ENCODE assay signal across 9 cellular contexts in genomic region chr5:71887680-71888079, GRCh38.
DNase-seq lines count a peak whose midpoint lies in the region; FAIRE-seq and TF ChIP-seq lines count a peak whose summit lies in the region.
"Had no signal": no experiment of that assay in that cellular context is flagged by ENCODE, and none has a peak within 500 bp of the region (broad histone marks: within the 10 kb centered on the region; RNA-seq: fewer than 3 reads in every experiment).

No MANE protein-coding gene starts in this region.

- H3K9ac ChIP-seq in KMS-11 = no peak overlapping the region

- DNase-seq in A673 (ENCODE audit: low spot score) (peak; percentile 74), H7 (peak; percentile 64), hepatocyte (ENCODE audit: low spot score) (peak; percentile 53), ecto neural progenitor cell (ENCODE audit: low spot score) (no peak), sigmoid colon (no peak)

- H4K20me1 ChIP-seq in KMS-11 (ENCODE audit: insufficient read depth) = no peaks in the 10 kb centered on the region
- no peaks in the 10 kb centered on the region for H4K20me1 ChIP-seq in hepatocyte (ENCODE audit: insufficient read depth, poor library complexity, severe bottlenecking)

- POLR2A ChIA-PET in A673 (lab: Charles Lee; ENCODE audit: low non-redundant PET) = no interaction called here

- H3K4me3 ChIP-seq in A673 (ENCODE audit: low read depth, low read length, poor library complexity, severe bottlenecking) (no peak overlapping the region), H7 (ENCODE audit: insufficient read depth, low read depth, low read length) (no peak overlapping the region), KMS-11 (IDR thresholded peaks at IDR 0.05; ENCODE audit: insufficient read depth, low read depth, low read length) (no peak overlapping the region), hepatocyte (no peak overlapping the region), sigmoid colon (no peak overlapping the region)
- H3K4me3 ChIP-seq: skin epidermis had no signal

- H3K4me1 ChIP-seq in A673 (ENCODE audit: insufficient read depth, low read length, poor library complexity, severe bottlenecking) = no peaks in the 10 kb centered on the region
- H3K4me1 ChIP-seq in KMS-11 (ENCODE audit: low read depth, poor library complexity, severe bottlenecking) = peaks cover 6% of the 10 kb centered on the region
- peaks cover 15% of the 10 kb centered on the region for H3K4me1 ChIP-seq in hepatocyte (ENCODE audit: insufficient read depth)
- H3K4me1 ChIP-seq in sigmoid colon = peaks cover 0 to 34% (median 26%) of the 10 kb centered on the region in 4 donors

- no peaks in the 10 kb centered on the region for H3K9me2 ChIP-seq in hepatocyte (replicated peaks; ENCODE audit: insufficient read depth)

- H3K36me3 ChIP-seq in A673 (ENCODE audit: insufficient read depth, low read length, poor library complexity, severe bottlenecking) = no peaks in the 10 kb centered on the region
- no peaks in the 10 kb centered on the region for H3K36me3 ChIP-seq in H7 (replicated peaks; ENCODE audit: control insufficient read depth, insufficient read depth, low read length)
- no peaks in the 10 kb centered on the region for H3K36me3 ChIP-seq in KMS-11 (ENCODE audit: insufficient read depth)
- H3K36me3 ChIP-seq in hepatocyte (replicated peaks; ENCODE audit: insufficient read depth, low read depth) = no peaks in the 10 kb centered on the region
- H3K36me3 ChIP-seq in sigmoid colon = no peaks in the 10 kb centered on the region

- H3K27me3 ChIP-seq in A673 (replicated peaks; ENCODE audit: insufficient read depth, low read depth, low read length, poor library complexity) (peaks cover 5% of the 10 kb centered on the region), H7 (ENCODE audit: control insufficient read depth, insufficient read depth, low read length) (no peaks in the 10 kb centered on the region), KMS-11 (ENCODE audit: insufficient read depth, low read depth) (no peaks in the 10 kb centered on the region), hepatocyte (no peaks in the 10 kb centered on the region), sigmoid colon (no peaks in the 10 kb centered on the region)

- H3K4me2 ChIP-seq in KMS-11 = peak overlapping the region; percentile 74
- H3K4me2 ChIP-seq in hepatocyte = no peak overlapping the region

- TF ChIP-seq CTCF in A673 (conservative IDR thresholded peaks at IDR 0.05; ENCODE audit: low read depth, low read length) = no peak
- no peak for TF ChIP-seq CTCF in KMS-11 (conservative IDR thresholded peaks at IDR 0.05; ENCODE audit: low read depth, low read length)
- no peak for TF ChIP-seq CTCF in hepatocyte (IDR thresholded peaks at IDR 0.05; ENCODE audit: poor library complexity)
- no peak for TF ChIP-seq CTCF in sigmoid colon (IDR thresholded peaks at IDR 0.05)

- H3K27ac ChIP-seq in A673 (ENCODE audit: low read depth, low read length, poor library complexity, severe bottlenecking) (no peak overlapping the region), KMS-11 (no peak overlapping the region), hepatocyte (no peak overlapping the region), sigmoid colon (peak overlapping the region in 2 of 4 donors; percentile 14 to 36)

- peak overlapping the region; percentile 76 for H2AFZ ChIP-seq in KMS-11 (ENCODE audit: low read depth)
- peak overlapping the region; percentile 25 for H2AFZ ChIP-seq in hepatocyte

- FAIRE-seq in G401.6 (lab: Jason Lieb, UNC) (peak; percentile 91), TTC549 (lab: Jason Lieb, UNC) (peak; percentile 96)

- no TSS peak for BruUV-seq in A673 (replicated peaks; lab: Mats Ljungman, UMichigan)

- no peak for TF ChIP-seq EP300 in sigmoid colon (IDR thresholded peaks at IDR 0.05)

- intact Hi-C loops in A673 (cut with micrococcal nuclease; ENCODE audit: unreplicated experiment) (no loop called here), sigmoid colon (cut with DNase I) (no loop called here)

- no peak for TF ChIP-seq POLR2A in sigmoid colon (IDR thresholded peaks at IDR 0.05)

- H3K79me2 ChIP-seq in KMS-11 (ENCODE audit: insufficient read depth, low read depth) (no peaks in the 10 kb centered on the region), hepatocyte (no peaks in the 10 kb centered on the region)

- H3K9me3 ChIP-seq in A673 (ENCODE audit: low read depth, low read length, poor library complexity, severe bottlenecking) (no peaks in the 10 kb centered on the region), hepatocyte (ENCODE audit: low read depth) (no peaks in the 10 kb centered on the region), sigmoid colon (no peaks in the 10 kb centered on the region)

- WGBS in hepatocyte (ENCODE audit: low lambda C conversion rate, missing lambda C conversion rate) = 84% methylated on average over 2 of the region's 2 CpGs
- WGBS in sigmoid colon, 2 donors = 77 to 80% methylated on average over 2 of the region's 2 CpGs

- CTCF ChIA-PET in A673 (lab: Charles Lee) = no interaction called here

Comparison
In these comparisons a context has a peak if more than half of its experiments do, and no peak if none do; other contexts are left out.
1. DNase-seq: peak in A673 (single experiment), H7 (single experiment) and hepatocyte (single experiment); none in ecto neural progenitor cell (single experiment) and sigmoid colon (single experiment).